8 cellular contexts compared by ENCODE assay signal in genomic region chr10:77391605-77392235, GRCh38.
DNase-seq lines count a peak whose midpoint lies in the region; ATAC-seq and TF ChIP-seq lines count a peak whose summit lies in the region.

No MANE protein-coding gene starts in this region.

- peak; percentile 57 for DNase-seq in NCI-H2107 (lab: John Stamatoyannopoulos, UW)
- DNase-seq in NCI-H2107 treated with DMSO at 0.1 percent for 48 hours (lab: John Stamatoyannopoulos, UW; ENCODE audit: unreplicated experiment): no peak
- DNase-seq in M059J (ENCODE audit: low read depth): peak; percentile 93
- peak; percentile 17 for DNase-seq in SKM-1 (lab: John Stamatoyannopoulos, UW; ENCODE audit: unreplicated experiment)
- DNase-seq in esophagus squamous epithelium (lab: John Stamatoyannopoulos, UW): no peak
- peak; percentile 79 to 89 for DNase-seq in uterus

- H3K4me1 ChIP-seq in esophagus squamous epithelium (peaks cover 19 to 63% (median 36%) of the 10 kb centered on the region in 3 donors), muscle layer of colon (ENCODE audit: insufficient read depth, low read length) (peaks cover 82% of the 10 kb centered on the region), uterus (peaks cover 7 to 15% of the 10 kb centered on the region in 2 donors)

- H3K27me3 ChIP-seq in esophagus squamous epithelium (peaks cover 0 to 30% (median 0%) of the 10 kb centered on the region in 4 donors), muscle layer of colon (ENCODE audit: control insufficient read depth in 1 of 2, insufficient read depth in 2 of 2, low read length in 2 of 2) (no peaks in the 10 kb centered on the region), uterus (no peaks in the 10 kb centered on the region)

- H3K9ac ChIP-seq in muscle layer of colon (ENCODE audit: low read length): peak overlapping the region; percentile 41

- no peak overlapping the region for H3K4me3 ChIP-seq in esophagus squamous epithelium
- H3K4me3 ChIP-seq in muscle layer of colon (ENCODE audit: low read depth in 1 of 2, low read length in 2 of 2): peak overlapping the region in 1 of 2 donors; percentile 16
- H3K4me3 ChIP-seq in uterus: no peak overlapping the region

- 18 to 23% methylated on average over 5 to 9 of the region's 12 CpGs for WGBS in esophagus squamous epithelium, 2 donors

- TF ChIP-seq CTCF in esophagus squamous epithelium (IDR thresholded peaks at IDR 0.05) (peak; percentile 11 to 63 (median 54)), uterus (IDR thresholded peaks at IDR 0.05) (peak; percentile 58 to 76 (median 64))

- intact Hi-C loops in esophagus squamous epithelium (cut with DNase I): no loop called here
- intact Hi-C loops in uterus (cut with DNase I; ENCODE audit: low total_unique reads): loop anchor here (10.0 kb wide), 1 partner anchor 243 kb away; the partner anchor contains the start of gene KCNMA1

- ATAC-seq in HG03097 (IDR thresholded peaks at IDR 0.05; ENCODE audit: low FRiP score, unreplicated experiment): no peak

- H3K27ac ChIP-seq in esophagus squamous epithelium (peak overlapping the region; percentile 28 to 75 (median 56)), muscle layer of colon (ENCODE audit: low read depth, low read length) (peak overlapping the region; percentile 81), uterus (peak overlapping the region; percentile 82 to 89)

- H3K9me3 ChIP-seq in esophagus squamous epithelium (no peaks in the 10 kb centered on the region), muscle layer of colon (ENCODE audit: low read length) (no peaks in the 10 kb centered on the region), uterus (no peaks in the 10 kb centered on the region)

- no peak for TF ChIP-seq POLR2A in esophagus squamous epithelium (IDR thresholded peaks at IDR 0.05)
- TF ChIP-seq POLR2A in uterus (IDR thresholded peaks at IDR 0.05): no peak

- H3K36me3 ChIP-seq in esophagus squamous epithelium: no peaks in the 10 kb centered on the region
- no peaks in the 10 kb centered on the region for H3K36me3 ChIP-seq in muscle layer of colon (ENCODE audit: insufficient read depth, low read length)
- H3K36me3 ChIP-seq in uterus: no peaks in the 10 kb centered on the region

Comparison
In these comparisons a context has a peak if more than half of its experiments do, and no peak if none do; other contexts are left out.
1. DNase-seq: peak in NCI-H2107 (single experiment), M059J (single experiment), SKM-1 (single experiment) and uterus (2 of 2); none in NCI-H2107 treated with DMSO at 0.1 percent for 48 hours (single experiment) and esophagus squamous epithelium (single experiment).
2. Peak in every context shown above with its lines, with median percentiles within 50 percentile points of each other: H3K27ac ChIP-seq.